In genomic region chr4:36439556-36439955, GRCh38 we compare ENCODE assay signal across 27 cellular contexts.
"Had no signal": no experiment of that assay in that cellular context is flagged by ENCODE, and none has a peak within 500 bp of the region (broad histone marks: within the 10 kb centered on the region; RNA-seq: fewer than 3 reads in every experiment).

No MANE protein-coding gene starts in this region.

- H3K27ac ChIP-seq: dorsolateral prefrontal cortex, esophagus muscularis mucosa, foreskin keratinocyte, gastroesophageal sphincter, heart left ventricle, hepatocyte, neutrophil, pancreas, right lobe of liver, suprapubic skin, transverse colon, upper lobe of right lung, vagina had no signal

- H3K4me2 ChIP-seq: hepatocyte had no signal

- H2AFZ ChIP-seq: hepatocyte had no signal

- H3K27ac Mint-ChIP-seq: naive thymus-derived CD8-positive, alpha-beta T cell; nephron progenitor cell; stimulated activated naive CD8-positive, alpha-beta T cell treated with anti-CD3 and anti-CD28 coated beads, Interleukin-15, amount 100 ng/mL, for 72 hours had no signal

- H3K9me3 ChIP-seq: gastroesophageal sphincter, neutrophil, pancreas, right lobe of liver, suprapubic skin, transverse colon, upper lobe of right lung, vagina had no signal

- ATAC-seq: foreskin keratinocyte; gastroesophageal sphincter; heart left ventricle; left lobe of liver; naive thymus-derived CD8-positive, alpha-beta T cell; pancreas; right lobe of liver; stimulated activated naive CD8-positive, alpha-beta T cell treated with anti-CD3 and anti-CD28 coated beads, Interleukin-15, amount 100 ng/mL, for 72 hours; upper lobe of right lung had no signal

- H3K27me3 Mint-ChIP-seq: stimulated activated naive CD8-positive, alpha-beta T cell treated with anti-CD3 and anti-CD28 coated beads, Interleukin-15, amount 100 ng/mL, for 72 hours had no signal

- H3K36me3 ChIP-seq: esophagus muscularis mucosa, gastroesophageal sphincter, heart left ventricle, neutrophil, pancreas, right lobe of liver, suprapubic skin, transverse colon, upper lobe of right lung, vagina had no signal

- FAIRE-seq: colon, endothelial cell of umbilical vein, pancreas, small intestine had no signal

- H3K4me3 Mint-ChIP-seq: naive thymus-derived CD8-positive, alpha-beta T cell; nephron progenitor cell; stimulated activated naive CD8-positive, alpha-beta T cell treated with anti-CD3 and anti-CD28 coated beads, Interleukin-15, amount 100 ng/mL, for 72 hours had no signal

- H3K4me1 Mint-ChIP-seq: naive thymus-derived CD8-positive, alpha-beta T cell; nephron progenitor cell; stimulated activated naive CD8-positive, alpha-beta T cell treated with anti-CD3 and anti-CD28 coated beads, Interleukin-15, amount 100 ng/mL, for 72 hours had no signal

- H3K4me3 ChIP-seq: dorsolateral prefrontal cortex, esophagus muscularis mucosa, gastroesophageal sphincter, heart left ventricle, hepatocyte, pancreas, right lobe of liver, suprapubic skin, transverse colon, upper lobe of right lung, vagina had no signal

- H3K27me3 ChIP-seq: dorsolateral prefrontal cortex, esophagus muscularis mucosa, foreskin keratinocyte, gastroesophageal sphincter, heart left ventricle, hepatocyte, neutrophil, pancreas, right lobe of liver, suprapubic skin, transverse colon, upper lobe of right lung, vagina had no signal

- H3K79me2 ChIP-seq: hepatocyte had no signal

- H3K4me1 ChIP-seq: esophagus muscularis mucosa, foreskin keratinocyte, gastroesophageal sphincter, heart left ventricle, pancreas, right lobe of liver, suprapubic skin, transverse colon, upper lobe of right lung, vagina had no signal

- DNase-seq: dorsolateral prefrontal cortex; effector CD8-positive, alpha-beta T cell; foreskin keratinocyte; heart left ventricle; kidney; mesenchymal stem cell; naive thymus-derived CD8-positive, alpha-beta T cell; nephron progenitor cell; pancreas; right lobe of liver; small intestine; stimulated activated CD4-positive, alpha-beta T cell treated with anti-CD3 and anti-CD28 coated beads, Interleukin-15, amount 100 ng/mL, for 24 hours; stimulated activated CD4-positive, alpha-beta T cell treated with anti-CD3 and anti-CD28 coated beads, Interleukin-4, amount 100 ng/mL, for 1 hour; stimulated activated CD8-positive, alpha-beta memory T cell treated with anti-CD3 and anti-CD28 coated beads, Interleukin-4, amount 100 ng/mL, for 48 hours; stimulated activated naive CD4-positive, alpha-beta T cell; stimulated activated naive CD8-positive, alpha-beta T cell treated with anti-CD3 and anti-CD28 coated beads, Interleukin-15, amount 100 ng/mL, for 72 hours; transverse colon; upper lobe of right lung had no signal
